In the genomic region with DNA sequence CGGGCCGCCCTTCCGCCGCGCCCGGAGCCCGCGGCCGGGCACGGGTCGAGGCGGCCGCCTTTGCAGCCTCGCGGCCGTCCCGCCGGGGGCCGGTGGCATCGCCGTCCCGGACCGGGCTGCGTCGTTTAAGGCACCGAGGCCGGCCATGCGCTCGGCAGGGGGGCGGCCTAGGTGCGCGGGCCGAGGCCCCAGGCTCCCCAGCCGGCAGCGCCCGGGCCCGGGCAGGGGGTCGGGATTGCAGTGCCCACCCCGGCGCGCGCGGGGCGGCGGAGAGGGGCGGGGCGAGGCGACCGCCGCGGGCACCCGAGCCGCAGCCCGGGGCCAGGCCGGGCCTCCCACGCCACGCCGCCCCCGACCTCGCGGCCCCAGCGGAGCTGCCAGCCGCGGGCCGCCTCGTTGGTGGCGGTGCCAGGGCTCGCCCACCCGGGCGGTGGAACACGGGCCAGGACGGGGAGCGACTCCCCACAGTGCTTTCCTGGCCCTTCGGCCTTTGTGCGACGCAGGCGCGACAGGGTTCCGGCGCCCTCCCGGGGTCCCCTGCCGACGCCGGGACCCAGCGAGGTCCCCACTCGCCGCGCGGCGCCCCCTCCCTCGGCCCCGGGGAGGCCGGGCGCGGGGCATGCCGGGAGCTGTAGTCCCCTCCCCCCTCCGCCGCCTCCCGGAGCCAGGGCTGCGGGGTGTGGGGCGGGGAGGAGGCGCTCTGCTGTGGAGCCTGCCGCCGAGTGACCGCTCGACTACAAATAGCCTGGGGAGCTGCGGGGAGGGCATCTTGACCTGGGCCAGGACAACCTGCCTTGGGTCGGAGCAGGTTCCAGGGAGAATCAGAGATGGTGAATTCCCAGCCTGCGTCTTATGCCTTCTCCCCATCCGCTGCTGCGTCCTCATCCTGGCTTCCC, we compare ENCODE assay signal across 8 cellular contexts. TPM values are rescaled to one million over a fixed set of nuclear protein-coding genes. Genes with fewer than 3 reads are reported as not detected.
DNase-seq lines count a peak whose midpoint lies in the region; ATAC-seq and TF ChIP-seq lines count a peak whose summit lies in the region.

No MANE protein-coding gene starts in this region.

- peak overlapping the region; percentile 93 to 97 (median 94) for H3K4me3 Mint-ChIP-seq in CD4-positive, CD25-positive, alpha-beta regulatory T cell
- H3K4me3 Mint-ChIP-seq in activated T-helper 2 cell treated with anti-CD3 and anti-CD28 coated beads, Interferon-gamma antibody, Interleukin-2, Interleukin-4, amounts not matched to agents 10 μg/mL and 5 μg/mL and 100 μg/mL, durations not matched to agents 14 hours and 24 hours and 36 hours (ENCODE audit: low read depth): peak overlapping the region; percentile 85
- peak overlapping the region; percentile 95 for H3K4me3 Mint-ChIP-seq in nephron progenitor cell
- H3K4me3 Mint-ChIP-seq in stimulated activated naive CD8-positive, alpha-beta T cell treated with anti-CD3 and anti-CD28 coated beads, Interleukin-15, amount 100 ng/mL, for 72 hours: peak overlapping the region; percentile 85 to 93

- peaks cover 6 to 27% (median 13%) of the 10 kb centered on the region in 4 donors for H3K4me1 Mint-ChIP-seq in CD4-positive, CD25-positive, alpha-beta regulatory T cell
- peaks cover 13% of the 10 kb centered on the region for H3K4me1 Mint-ChIP-seq in activated T-helper 2 cell treated with anti-CD3 and anti-CD28 coated beads, Interferon-gamma antibody, Interleukin-2, Interleukin-4, amounts not matched to agents 10 μg/mL and 5 μg/mL and 100 μg/mL, durations not matched to agents 14 hours and 24 hours and 36 hours (ENCODE audit: low read depth)
- H3K4me1 Mint-ChIP-seq in nephron progenitor cell: peaks cover 45% of the 10 kb centered on the region
- peaks cover 39% of the 10 kb centered on the region for H3K4me1 Mint-ChIP-seq in stimulated activated naive CD8-positive, alpha-beta T cell treated with anti-CD3 and anti-CD28 coated beads, Interleukin-15, amount 100 ng/mL, for 72 hours

- intact Hi-C loops in activated T-helper 2 cell treated with anti-CD3 and anti-CD28 coated beads, Interferon-gamma antibody, Interleukin-2, Interleukin-4, amounts not matched to agents 10 μg/mL and 5 μg/mL and 100 μg/mL, durations not matched to agents 14 hours and 24 hours and 36 hours (cut with micrococcal nuclease): loop anchor here (1.0 to 2.0 kb wide), 3 partner anchors 17 to 103 kb away; a partner anchor contains a TSS

- H3K9me3 ChIP-seq in CD4-positive, CD25-positive, alpha-beta regulatory T cell (ENCODE audit: control insufficient read depth in 2 of 2, low read length in 2 of 2): no peaks in the 10 kb centered on the region

- peak; percentile 73 to 77 for ATAC-seq in CD4-positive, CD25-positive, alpha-beta regulatory T cell (ENCODE audit: low read depth in 2 of 2)
- ATAC-seq in GM19324 (IDR thresholded peaks at IDR 0.05; ENCODE audit: low FRiP score, unreplicated experiment) (peak; percentile 54), HG03442 (IDR thresholded peaks at IDR 0.05; ENCODE audit: unreplicated experiment) (peak; percentile 62)
- peak; percentile 79 for ATAC-seq in stimulated activated naive CD8-positive, alpha-beta T cell treated with anti-CD3 and anti-CD28 coated beads, Interleukin-15, amount 100 ng/mL, for 72 hours

- peaks cover 17% of the 10 kb centered on the region for H3K36me3 Mint-ChIP-seq in CD4-positive, CD25-positive, alpha-beta regulatory T cell
- peaks cover 46% of the 10 kb centered on the region for H3K36me3 Mint-ChIP-seq in activated T-helper 2 cell treated with anti-CD3 and anti-CD28 coated beads, Interferon-gamma antibody, Interleukin-2, Interleukin-4, amounts not matched to agents 10 μg/mL and 5 μg/mL and 100 μg/mL, durations not matched to agents 14 hours and 24 hours and 36 hours (ENCODE audit: low read depth)
- peaks cover 39% of the 10 kb centered on the region for H3K36me3 Mint-ChIP-seq in nephron progenitor cell (ENCODE audit: low read depth)

- no peaks in the 10 kb centered on the region for H3K27me3 ChIP-seq in CD4-positive, CD25-positive, alpha-beta regulatory T cell (ENCODE audit: control insufficient read depth, insufficient read depth, low read length)

- H3K9me3 Mint-ChIP-seq in CD4-positive, CD25-positive, alpha-beta regulatory T cell: no peaks in the 10 kb centered on the region
- H3K9me3 Mint-ChIP-seq in activated T-helper 2 cell treated with anti-CD3 and anti-CD28 coated beads, Interferon-gamma antibody, Interleukin-2, Interleukin-4, amounts not matched to agents 10 μg/mL and 5 μg/mL and 100 μg/mL, durations not matched to agents 14 hours and 24 hours and 36 hours: no peaks in the 10 kb centered on the region
- H3K9me3 Mint-ChIP-seq in nephron progenitor cell: no peaks in the 10 kb centered on the region
- H3K9me3 Mint-ChIP-seq in stimulated activated naive CD8-positive, alpha-beta T cell treated with anti-CD3 and anti-CD28 coated beads, Interleukin-15, amount 100 ng/mL, for 72 hours: no peaks in the 10 kb centered on the region

- H3K27ac Mint-ChIP-seq in CD4-positive, CD25-positive, alpha-beta regulatory T cell: peak overlapping the region; percentile 52 to 93 (median 91)
- peak overlapping the region; percentile 72 for H3K27ac Mint-ChIP-seq in activated T-helper 2 cell treated with anti-CD3 and anti-CD28 coated beads, Interferon-gamma antibody, Interleukin-2, Interleukin-4, amounts not matched to agents 10 μg/mL and 5 μg/mL and 100 μg/mL, durations not matched to agents 14 hours and 24 hours and 36 hours
- H3K27ac Mint-ChIP-seq in nephron progenitor cell: peak overlapping the region; percentile 32
- peak overlapping the region; percentile 92 to 93 for H3K27ac Mint-ChIP-seq in stimulated activated naive CD8-positive, alpha-beta T cell treated with anti-CD3 and anti-CD28 coated beads, Interleukin-15, amount 100 ng/mL, for 72 hours

- H3K36me3 ChIP-seq in CD4-positive, CD25-positive, alpha-beta regulatory T cell (ENCODE audit: control insufficient read depth, insufficient read depth, low read length): peaks cover 27% of the 10 kb centered on the region

- H3K4me1 ChIP-seq in CD4-positive, CD25-positive, alpha-beta regulatory T cell (ENCODE audit: control insufficient read depth, insufficient read depth, low read length, poor library complexity, severe bottlenecking): peaks cover 25% of the 10 kb centered on the region

- peak overlapping the region; percentile 86 for H3K4me3 ChIP-seq in CD4-positive, CD25-positive, alpha-beta regulatory T cell (ENCODE audit: low read depth, low read length)
- peak overlapping the region; percentile 88 for H3K4me3 ChIP-seq in fibroblast of the aortic adventitia (ENCODE audit: low read depth, low read length)

- TF ChIP-seq CTCF in fibroblast of the aortic adventitia (IDR thresholded peaks at IDR 0.05; ENCODE audit: insufficient read depth, low read length): no peak
- TF ChIP-seq CTCF in nephron progenitor cell (IDR thresholded peaks at IDR 0.05): no peak

- H3K27ac ChIP-seq in CD4-positive, CD25-positive, alpha-beta regulatory T cell (ENCODE audit: insufficient read depth, low read length, poor library complexity, severe bottlenecking): peak overlapping the region; percentile 53

- H3K27me3 Mint-ChIP-seq in CD4-positive, CD25-positive, alpha-beta regulatory T cell: peaks cover 4% of the 10 kb centered on the region
- H3K27me3 Mint-ChIP-seq in activated T-helper 2 cell treated with anti-CD3 and anti-CD28 coated beads, Interferon-gamma antibody, Interleukin-2, Interleukin-4, amounts not matched to agents 10 μg/mL and 5 μg/mL and 100 μg/mL, durations not matched to agents 14 hours and 24 hours and 36 hours (ENCODE audit: low read depth): peaks cover 12% of the 10 kb centered on the region
- H3K27me3 Mint-ChIP-seq in nephron progenitor cell (ENCODE audit: low read depth, poor library complexity): peaks cover 16% of the 10 kb centered on the region
- no peaks in the 10 kb centered on the region for H3K27me3 Mint-ChIP-seq in stimulated activated naive CD8-positive, alpha-beta T cell treated with anti-CD3 and anti-CD28 coated beads, Interleukin-15, amount 100 ng/mL, for 72 hours

- DNase-seq in CD4-positive, CD25-positive, alpha-beta regulatory T cell: peak; percentile 67 to 72 (median 71)
- DNase-seq in OCI-M1 (lab: John Stamatoyannopoulos, UW): peak; percentile 75
- DNase-seq in activated T-helper 2 cell treated with anti-CD3 and anti-CD28 coated beads, Interferon-gamma antibody, Interleukin-2, Interleukin-4, amounts not matched to agents 10 μg/mL and 5 μg/mL and 100 μg/mL, durations not matched to agents 14 hours and 24 hours and 36 hours (ENCODE audit: low spot score): peak; percentile 70
- DNase-seq in fibroblast of the aortic adventitia (ENCODE audit: low read depth): peak; percentile 41
- peak; percentile 77 for DNase-seq in nephron progenitor cell
- peak; percentile 73 for DNase-seq in stimulated activated naive CD8-positive, alpha-beta T cell treated with anti-CD3 and anti-CD28 coated beads, Interleukin-15, amount 100 ng/mL, for 72 hours

RNA-seq across cellular contexts. Expression of a gene that starts 0.8 kb away (rescaled TPM):
- 46.6 TPM for total RNA-seq in CD4-positive, CD25-positive, alpha-beta regulatory T cell
- polyA plus RNA-seq in CD4-positive, CD25-positive, alpha-beta regulatory T cell: 10 to 100 TPM; 22.0 to 29.7 (median 27.4) TPM
- total RNA-seq in activated T-helper 2 cell treated with anti-CD3 and anti-CD28 coated beads, Interferon-gamma antibody, Interleukin-2, Interleukin-4, amounts not matched to agents 10 μg/mL and 5 μg/mL and 100 μg/mL, durations not matched to agents 14 hours and 24 hours and 36 hours: 219 and 233 TPM in 2 replicates
- 20.9 and 65.5 TPM in 2 replicates for total RNA-seq in fibroblast of the aortic adventitia (ENCODE audit: low replicate concordance)

RNA-seq across cellular contexts. Expression of a gene that starts 16.9 kb away (rescaled TPM):
- 80.0 TPM for total RNA-seq in CD4-positive, CD25-positive, alpha-beta regulatory T cell
- 10 to 100 TPM; 38.8 to 53.4 (median 45.5) TPM for polyA plus RNA-seq in CD4-positive, CD25-positive, alpha-beta regulatory T cell
- total RNA-seq in activated T-helper 2 cell treated with anti-CD3 and anti-CD28 coated beads, Interferon-gamma antibody, Interleukin-2, Interleukin-4, amounts not matched to agents 10 μg/mL and 5 μg/mL and 100 μg/mL, durations not matched to agents 14 hours and 24 hours and 36 hours: 43.4 and 46.4 TPM in 2 replicates
- 19.1 and 32.6 TPM in 2 replicates for total RNA-seq in fibroblast of the aortic adventitia (ENCODE audit: low replicate concordance)

RNA-seq across cellular contexts. Expression of a gene that starts 39.3 kb away (rescaled TPM):
- total RNA-seq in CD4-positive, CD25-positive, alpha-beta regulatory T cell: not detected
- polyA plus RNA-seq in CD4-positive, CD25-positive, alpha-beta regulatory T cell: 1 to 10 TPM in 2 of 4 donors, under 1 TPM in 2; 0.77 to 1.2 (median 1.0) TPM
- total RNA-seq in activated T-helper 2 cell treated with anti-CD3 and anti-CD28 coated beads, Interferon-gamma antibody, Interleukin-2, Interleukin-4, amounts not matched to agents 10 μg/mL and 5 μg/mL and 100 μg/mL, durations not matched to agents 14 hours and 24 hours and 36 hours: not detected in 2 replicates
- total RNA-seq in fibroblast of the aortic adventitia (ENCODE audit: low replicate concordance): not detected in 2 replicates

Comparison
In these comparisons a context has a peak if more than half of its experiments do, and no peak if none do; other contexts are left out.
1. Peak in every context shown above with its lines: DNase-seq, ATAC-seq, H3K4me3 ChIP-seq and H3K27ac ChIP-seq.
2. H3K27ac Mint-ChIP-seq: peak in every context shown above with its lines; median percentile 92 in stimulated activated naive CD8-positive, alpha-beta T cell treated with anti-CD3 and anti-CD28 coated beads, Interleukin-15, amount 100 ng/mL, for 72 hours; 91 in CD4-positive, CD25-positive, alpha-beta regulatory T cell; 72 in activated T-helper 2 cell treated with anti-CD3 and anti-CD28 coated beads, Interferon-gamma antibody, Interleukin-2, Interleukin-4, amounts not matched to agents 10 μg/mL and 5 μg/mL and 100 μg/mL, durations not matched to agents 14 hours and 24 hours and 36 hours; 32 in nephron progenitor cell.